1 cellular context compared by ENCODE assay signal in genomic region chr2:12314119-12314735, GRCh38.
TF ChIP-seq lines count a peak whose summit lies in the region.

No MANE protein-coding gene starts in this region.

TF ChIP-seq in GM23338, 12 proteins besides CTCF, POLR2A, EP300 and RAD21 (continued from another document):
- TF ChIP-seq ZNF331 (CRISPR knock-in tag; IDR thresholded peaks at IDR 0.05; ENCODE audit: low read depth), result no peak
- no peak for TF ChIP-seq STAT1 (IDR thresholded peaks at IDR 0.05; ENCODE audit: unreplicated experiment)
- TF ChIP-seq ZNF114 (CRISPR knock-in tag; IDR thresholded peaks at IDR 0.05), result no peak
- TF ChIP-seq ETS1 (IDR thresholded peaks at IDR 0.05), result no peak
- TF ChIP-seq ZNF462 (CRISPR knock-in tag; IDR thresholded peaks at IDR 0.05), result no peak
TF ChIP-seq in GM23338: peak in this region for 0.
